Comparison of ENCODE assay signal across 1 cellular context in genomic region chr1:246566128-246566807, GRCh38.
TF ChIP-seq lines count a peak whose summit lies in the region.

Gene CNST (plus strand): TSS chr1:246566456. CDS start chr1:246591563, 25,107 bp downstream.
Gene TFB2M (minus strand): TSS chr1:246566261. CDS start chr1:246566138, 123 bp downstream.

TF ChIP-seq in HEK293, 187 proteins besides CTCF, POLR2A, EP300 and RAD21 (continued from another document):
- no peak for TF ChIP-seq REST (tag by site-specific recombination; IDR thresholded peaks at IDR 0.05)
- no peak for TF ChIP-seq KLF10 (tag by site-specific recombination; IDR thresholded peaks at IDR 0.05)
- TF ChIP-seq ZNF266 (tag by site-specific recombination; IDR thresholded peaks at IDR 0.05; ENCODE audit: low read depth) = no peak
- TF ChIP-seq SCRT1 (tag by site-specific recombination; IDR thresholded peaks at IDR 0.05; ENCODE audit: borderline replicate concordance) = no peak
- TF ChIP-seq ZNF174 (tag by site-specific recombination; IDR thresholded peaks at IDR 0.05) = no peak
- TF ChIP-seq ZNF777 (tag by site-specific recombination; IDR thresholded peaks at IDR 0.05; ENCODE audit: borderline replicate concordance) = no peak
- TF ChIP-seq ZNF704 (tag by site-specific recombination; IDR thresholded peaks at IDR 0.05) = no peak
- TF ChIP-seq ZSCAN30 (tag by site-specific recombination; IDR thresholded peaks at IDR 0.05) = no peak
- no peak for TF ChIP-seq ZNF18 (tag by site-specific recombination; IDR thresholded peaks at IDR 0.05)
- TF ChIP-seq ZNF544 (tag by site-specific recombination; IDR thresholded peaks at IDR 0.05) = no peak
- no peak for TF ChIP-seq MYNN (tag by site-specific recombination; IDR thresholded peaks at IDR 0.05; ENCODE audit: borderline replicate concordance)
- no peak for TF ChIP-seq SCRT2 (tag by site-specific recombination; IDR thresholded peaks at IDR 0.05)
- no peak for TF ChIP-seq FEZF1 (tag by site-specific recombination; IDR thresholded peaks at IDR 0.05)
- TF ChIP-seq ZNF48 (tag by site-specific recombination; IDR thresholded peaks at IDR 0.05) = no peak
- TF ChIP-seq ZNF175 (tag by site-specific recombination; IDR thresholded peaks at IDR 0.05) = no peak
- TF ChIP-seq PRDM10 (tag by site-specific recombination; IDR thresholded peaks at IDR 0.05) = 0 out of 2 replicates have a peak, but pooled peaks have one; percentile 27
- TF ChIP-seq ZNF580 (tag by site-specific recombination; IDR thresholded peaks at IDR 0.05) = no peak
- peak; percentile 39; the same call in 1 of the 2 replicates for TF ChIP-seq ZBTB17 (tag by site-specific recombination; IDR thresholded peaks at IDR 0.05)
- no peak for TF ChIP-seq ZBTB1 (tag by site-specific recombination; IDR thresholded peaks at IDR 0.05)
- TF ChIP-seq ZSCAN23 (tag by site-specific recombination; IDR thresholded peaks at IDR 0.05) = no peak
- no peak for TF ChIP-seq ZNF398 (tag by site-specific recombination; IDR thresholded peaks at IDR 0.05)
- TF ChIP-seq ZNF10 (tag by site-specific recombination; IDR thresholded peaks at IDR 0.05) = no peak
- TF ChIP-seq ZNF76 (tag by site-specific recombination; IDR thresholded peaks at IDR 0.05; ENCODE audit: borderline replicate concordance, low read depth) = peak; percentile 15; the same call in 1 of the 2 replicates
- peak; percentile 83 for TF ChIP-seq ZNF341 (tag by site-specific recombination; IDR thresholded peaks at IDR 0.05; ENCODE audit: low read depth)
- TF ChIP-seq ZNF837 (tag by site-specific recombination; IDR thresholded peaks at IDR 0.05) = no peak
- TF ChIP-seq ZNF623 (tag by site-specific recombination; IDR thresholded peaks at IDR 0.05) = no peak
- no peak for TF ChIP-seq ZNF112 (tag by site-specific recombination; IDR thresholded peaks at IDR 0.05)
- no peak for TF ChIP-seq WT1 (tag by site-specific recombination; IDR thresholded peaks at IDR 0.05)
TF ChIP-seq in HEK293: peak in this region for 16.
